23 cellular contexts compared by ENCODE assay signal in genomic region chr1:67464741-67465140, GRCh38.
"Had no signal": no experiment of that assay in that cellular context is flagged by ENCODE, and none has a peak within 500 bp of the region (broad histone marks: within the 10 kb centered on the region; RNA-seq: fewer than 3 reads in every experiment).

No MANE protein-coding gene starts in this region.

- H3K4me3 ChIP-seq: cardiac muscle cell, left lung, lung had no signal

- H3K27me3 ChIP-seq: cardiac muscle cell, left lung had no signal

- H3K4me1 ChIP-seq: left lung had no signal

- ATAC-seq: activated T-cell treated with anti-CD3 and anti-CD28 coated beads, Interleukin-2, amount 50 U/mL, for 4 hours; left lung; naive thymus-derived CD4-positive, alpha-beta T cell; right cardiac atrium; SK-N-SH treated with all-trans-retinoic acid at 6 μM for 48 hours; stimulated activated effector memory CD8-positive, alpha-beta T cell treated with anti-CD3 and anti-CD28 coated beads, Interleukin-12 subunit alpha, Interleukin-12 subunit beta, amount 100 ng/mL, for 72 hours; T-cell had no signal

- H3K4me1 Mint-ChIP-seq: activated naive CD8-positive, alpha-beta T cell treated with anti-CD3 and anti-CD28 coated beads, Interleukin-2, amount 10 ng/mL, durations not matched to agents 7 days and 5 days; naive thymus-derived CD4-positive, alpha-beta T cell; stimulated activated effector memory CD8-positive, alpha-beta T cell treated with anti-CD3 and anti-CD28 coated beads, Interleukin-12 subunit alpha, Interleukin-12 subunit beta, amount 100 ng/mL, for 72 hours; T-cell had no signal

- H3K27ac ChIP-seq: cardiac muscle cell, epithelial cell of prostate, left lung had no signal

- DNase-seq: activated CD4-positive, alpha-beta T cell treated with anti-CD3 and anti-CD28 coated beads for 1 hour; activated CD4-positive, alpha-beta T cell treated with anti-CD3 and anti-CD28 coated beads, Interleukin-2, amount 50 U/mL, for 4 hours; activated CD8-positive, alpha-beta memory T cell treated with anti-CD3 and anti-CD28 coated beads for 24 hours; activated CD8-positive, alpha-beta memory T cell treated with anti-CD3 and anti-CD28 coated beads, Interleukin-2, amount 50 U/mL, for 48 hours; activated naive CD4-positive, alpha-beta T cell; activated naive CD8-positive, alpha-beta T cell treated with anti-CD3 and anti-CD28 coated beads, Interleukin-2, amount 10 ng/mL, durations not matched to agents 7 days and 5 days; activated T-cell treated with anti-CD3 and anti-CD28 coated beads, Interleukin-2, amount 50 U/mL, for 4 hours; amygdala; foreskin fibroblast; kidney; left lung; naive thymus-derived CD4-positive, alpha-beta T cell; right cardiac atrium; stimulated activated CD4-positive, alpha-beta T cell treated with anti-CD3 and anti-CD28 coated beads, Interleukin-12 subunit alpha, Interleukin-12 subunit beta, amount 100 ng/mL, for 4 hours; T-cell had no signal

- H3K27ac Mint-ChIP-seq: activated naive CD8-positive, alpha-beta T cell treated with anti-CD3 and anti-CD28 coated beads, Interleukin-2, amount 10 ng/mL, durations not matched to agents 7 days and 5 days; activated T-helper 2 cell treated with anti-CD3 and anti-CD28 coated beads, Interferon-gamma antibody, Interleukin-2, Interleukin-4, amounts not matched to agents 10 μg/mL and 5 μg/mL and 100 μg/mL, durations not matched to agents 14 hours and 24 hours and 36 hours; naive thymus-derived CD4-positive, alpha-beta T cell; stimulated activated effector memory CD8-positive, alpha-beta T cell treated with anti-CD3 and anti-CD28 coated beads, Interleukin-12 subunit alpha, Interleukin-12 subunit beta, amount 100 ng/mL, for 72 hours; T-cell; T-helper 2 cell treated with Interferon-gamma antibody and Interleukin-4, amounts not matched to agents 5 μg/mL and 100 μg/mL, for 36 hours had no signal

- H3K36me3 ChIP-seq: cardiac muscle cell, left lung had no signal

- H3K9me3 Mint-ChIP-seq: activated T-cell treated with anti-CD3 and anti-CD28 coated beads, Interleukin-2, amount 50 U/mL, for 4 hours; activated T-helper 2 cell treated with anti-CD3 and anti-CD28 coated beads, Interferon-gamma antibody, Interleukin-2, Interleukin-4, amounts not matched to agents 10 μg/mL and 5 μg/mL and 100 μg/mL, durations not matched to agents 14 hours and 24 hours and 36 hours; naive thymus-derived CD4-positive, alpha-beta T cell; stimulated activated effector memory CD8-positive, alpha-beta T cell treated with anti-CD3 and anti-CD28 coated beads, Interleukin-12 subunit alpha, Interleukin-12 subunit beta, amount 100 ng/mL, for 72 hours; T-cell; T-helper 2 cell treated with Interferon-gamma antibody and Interleukin-4, amounts not matched to agents 5 μg/mL and 100 μg/mL, for 36 hours; type B pancreatic cell had no signal

- H3K4me3 Mint-ChIP-seq: activated naive CD8-positive, alpha-beta T cell treated with anti-CD3 and anti-CD28 coated beads, Interleukin-2, amount 10 ng/mL, durations not matched to agents 7 days and 5 days; activated T-cell treated with anti-CD3 and anti-CD28 coated beads, Interleukin-2, amount 50 U/mL, for 4 hours; naive thymus-derived CD4-positive, alpha-beta T cell; stimulated activated effector memory CD8-positive, alpha-beta T cell treated with anti-CD3 and anti-CD28 coated beads, Interleukin-12 subunit alpha, Interleukin-12 subunit beta, amount 100 ng/mL, for 72 hours; T-cell; T-helper 2 cell treated with Interferon-gamma antibody and Interleukin-4, amounts not matched to agents 5 μg/mL and 100 μg/mL, for 36 hours; type B pancreatic cell had no signal

- H3K9me3 ChIP-seq: left lung had no signal

- H3K36me3 Mint-ChIP-seq: activated naive CD8-positive, alpha-beta T cell treated with anti-CD3 and anti-CD28 coated beads, Interleukin-2, amount 10 ng/mL, durations not matched to agents 7 days and 5 days; stimulated activated effector memory CD8-positive, alpha-beta T cell treated with anti-CD3 and anti-CD28 coated beads, Interleukin-12 subunit alpha, Interleukin-12 subunit beta, amount 100 ng/mL, for 72 hours; T-cell; type B pancreatic cell had no signal
